Comparison of ENCODE assay signal across 1 cellular context in the genomic region with DNA sequence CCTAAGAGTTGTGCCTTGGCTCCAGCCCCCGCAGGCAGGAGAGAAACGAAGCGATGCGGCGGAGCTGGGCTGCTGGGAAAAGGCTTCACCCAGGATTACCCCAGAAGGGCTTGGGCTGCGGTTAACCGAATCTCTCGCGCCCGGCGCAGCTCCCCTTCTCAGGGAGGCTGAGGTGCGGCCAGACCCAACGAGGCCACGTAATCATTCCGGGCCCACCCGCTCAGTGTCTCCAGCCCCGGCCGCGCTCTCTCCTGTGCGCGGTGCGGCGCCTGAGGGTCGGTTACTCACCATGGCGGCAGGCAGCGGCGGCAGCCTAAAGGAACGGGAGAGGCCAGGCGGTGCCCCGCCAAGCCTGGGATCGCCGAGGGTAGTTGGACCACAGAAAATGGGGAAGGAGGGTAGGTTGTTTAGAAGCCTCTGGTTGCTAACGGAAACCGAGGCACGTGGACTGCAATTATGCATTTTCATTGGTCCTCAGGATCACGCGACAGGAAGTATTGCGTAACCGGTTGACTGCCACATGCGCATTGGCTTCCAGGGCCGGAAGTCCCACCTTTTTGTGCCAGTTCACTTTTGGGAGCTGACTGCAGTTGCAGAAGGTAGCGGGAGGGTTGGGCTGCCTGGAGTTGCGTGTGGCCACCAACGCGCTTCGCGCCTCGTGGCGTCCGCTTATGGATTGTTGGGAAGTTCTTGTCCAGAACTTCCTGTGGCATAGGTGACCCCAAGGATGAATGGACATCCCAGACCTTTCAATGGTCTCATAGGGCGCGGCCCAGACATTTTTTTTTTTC.
TF ChIP-seq lines count a peak whose summit lies in the region.

Gene LZTFL1, minus strand, starts transcription at position 419 of the 791 bp plus-strand sequence. Its CDS starts 128 bp downstream, at position 291.

TF ChIP-seq in HepG2, 621 proteins besides CTCF, POLR2A, EP300 and RAD21 (continued from another document and continues in another):
- TF ChIP-seq, protein P1, sequence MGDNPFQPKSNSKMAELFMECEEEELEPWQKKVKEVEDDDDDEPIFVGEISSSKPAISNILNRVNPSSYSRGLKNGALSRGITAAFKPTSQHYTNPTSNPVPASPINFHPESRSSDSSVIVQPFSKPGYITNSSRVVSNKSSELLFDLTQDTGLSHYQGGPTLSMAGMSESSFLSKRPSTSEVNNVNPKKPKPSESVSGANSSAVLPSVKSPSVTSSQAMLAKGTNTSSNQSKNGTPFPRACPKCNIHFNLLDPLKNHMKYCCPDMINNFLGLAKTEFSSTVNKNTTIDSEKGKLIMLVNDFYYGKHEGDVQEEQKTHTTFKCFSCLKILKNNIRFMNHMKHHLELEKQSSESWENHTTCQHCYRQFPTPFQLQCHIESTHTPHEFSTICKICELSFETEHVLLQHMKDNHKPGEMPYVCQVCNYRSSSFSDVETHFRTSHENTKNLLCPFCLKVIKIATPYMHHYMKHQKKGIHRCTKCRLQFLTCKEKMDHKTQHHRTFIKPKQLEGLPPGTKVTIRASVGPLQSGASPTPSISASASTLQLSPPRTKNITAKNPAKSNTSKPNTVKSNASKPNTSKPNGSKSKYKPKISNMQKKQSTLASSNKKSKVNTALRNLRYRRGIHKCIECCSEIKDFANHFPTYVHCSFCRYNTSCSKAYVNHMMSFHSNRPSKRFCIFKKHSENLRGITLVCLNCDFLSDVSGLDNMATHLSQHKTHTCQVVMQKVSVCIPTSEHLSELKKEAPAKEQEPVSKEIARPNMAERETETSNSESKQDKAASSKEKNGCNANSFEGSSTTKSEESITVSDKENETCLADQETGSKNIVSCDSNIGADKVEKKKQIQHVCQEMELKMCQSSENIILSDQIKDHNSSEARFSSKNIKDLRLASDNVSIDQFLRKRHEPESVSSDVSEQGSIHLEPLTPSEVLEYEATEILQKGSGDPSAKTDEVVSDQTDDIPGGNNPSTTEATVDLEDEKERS (CRISPR knock-in tag; IDR thresholded peaks at IDR 0.05): no peak
- TF ChIP-seq, protein P2, sequence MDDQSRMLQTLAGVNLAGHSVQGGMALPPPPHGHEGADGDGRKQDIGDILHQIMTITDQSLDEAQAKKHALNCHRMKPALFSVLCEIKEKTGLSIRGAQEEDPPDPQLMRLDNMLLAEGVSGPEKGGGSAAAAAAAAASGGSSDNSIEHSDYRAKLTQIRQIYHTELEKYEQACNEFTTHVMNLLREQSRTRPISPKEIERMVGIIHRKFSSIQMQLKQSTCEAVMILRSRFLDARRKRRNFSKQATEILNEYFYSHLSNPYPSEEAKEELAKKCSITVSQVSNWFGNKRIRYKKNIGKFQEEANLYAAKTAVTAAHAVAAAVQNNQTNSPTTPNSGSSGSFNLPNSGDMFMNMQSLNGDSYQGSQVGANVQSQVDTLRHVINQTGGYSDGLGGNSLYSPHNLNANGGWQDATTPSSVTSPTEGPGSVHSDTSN (CRISPR knock-in tag; IDR thresholded peaks at IDR 0.05; ENCODE audit: borderline replicate concordance): no peak
- TF ChIP-seq, protein P3, sequence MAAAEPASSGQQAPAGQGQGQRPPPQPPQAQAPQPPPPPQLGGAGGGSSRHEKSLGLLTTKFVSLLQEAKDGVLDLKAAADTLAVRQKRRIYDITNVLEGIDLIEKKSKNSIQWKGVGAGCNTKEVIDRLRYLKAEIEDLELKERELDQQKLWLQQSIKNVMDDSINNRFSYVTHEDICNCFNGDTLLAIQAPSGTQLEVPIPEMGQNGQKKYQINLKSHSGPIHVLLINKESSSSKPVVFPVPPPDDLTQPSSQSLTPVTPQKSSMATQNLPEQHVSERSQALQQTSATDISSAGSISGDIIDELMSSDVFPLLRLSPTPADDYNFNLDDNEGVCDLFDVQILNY (CRISPR knock-in tag; conservative IDR thresholded peaks at IDR 0.05): no peak
- TF ChIP-seq PHF21A (CRISPR knock-in tag; IDR thresholded peaks at IDR 0.05) (0 out of 2 replicates have a peak, but pooled peaks have one; percentile 30), ASH2L (IDR thresholded peaks at IDR 0.05; ENCODE audit: insufficient read length, low read depth, low read length) (peak; percentile 71), NR2C2 (CRISPR knock-in tag; IDR thresholded peaks at IDR 0.05; ENCODE audit: borderline replicate concordance) (peak; percentile 42; the same call in 1 of the 2 replicates), ZFP36L1 (CRISPR knock-in tag; IDR thresholded peaks at IDR 0.05) (no peak), ZSCAN9 (CRISPR knock-in tag; IDR thresholded peaks at IDR 0.05; ENCODE audit: borderline replicate concordance) (no peak), ZNF564 (CRISPR knock-in tag; IDR thresholded peaks at IDR 0.05) (peak; percentile 31; the same call in 1 of the 2 replicates), ZNF598 (CRISPR knock-in tag; IDR thresholded peaks at IDR 0.05; ENCODE audit: borderline replicate concordance) (peak; percentile 48; the same call in 1 of the 2 replicates), KLF6 (CRISPR knock-in tag; IDR thresholded peaks at IDR 0.05) (no peak), ZNF101 (CRISPR knock-in tag; IDR thresholded peaks at IDR 0.05; ENCODE audit: borderline replicate concordance, low read depth) (no peak), ZNF557 (CRISPR knock-in tag; IDR thresholded peaks at IDR 0.05) (no peak), ZNF282 (IDR thresholded peaks at IDR 0.05; ENCODE audit: partially characterized antibody) (no peak), KDM6A (CRISPR knock-in tag; IDR thresholded peaks at IDR 0.05; ENCODE audit: low read depth) (no peak), KDM5A (IDR thresholded peaks at IDR 0.05; ENCODE audit: borderline replicate concordance, low read length) (peak; percentile 75; the same call in 1 of the 2 replicates), KDM3A (CRISPR knock-in tag; IDR thresholded peaks at IDR 0.05; ENCODE audit: low read depth) (no peak; the same call in 1 of the 2 replicates), ZNF205 (CRISPR knock-in tag; IDR thresholded peaks at IDR 0.05) (peak; percentile 70; the same call in 1 of the 2 replicates), CEBPG (CRISPR knock-in tag; IDR thresholded peaks at IDR 0.05) (peak; percentile 98), MAX (IDR thresholded peaks at IDR 0.05) (peak; percentile 94), ZNF792 (CRISPR knock-in tag; IDR thresholded peaks at IDR 0.05) (peak; percentile 51; the same call in 1 of the 2 replicates), PREB (CRISPR knock-in tag; IDR thresholded peaks at IDR 0.05) (no peak), DR1 (CRISPR knock-in tag; IDR thresholded peaks at IDR 0.05) (peak; percentile 37; the same call in 1 of the 2 replicates), KLF11 (CRISPR knock-in tag; IDR thresholded peaks at IDR 0.05) (no peak), ZNF138 (CRISPR knock-in tag; IDR thresholded peaks at IDR 0.05; ENCODE audit: low read depth) (no peak), ZNF180 (CRISPR knock-in tag; IDR thresholded peaks at IDR 0.05; ENCODE audit: borderline replicate concordance, low read depth) (no peak), NCOA1 (CRISPR knock-in tag; IDR thresholded peaks at IDR 0.05) (0 out of 2 replicates have a peak, but pooled peaks have one; percentile 7), HNF1B (CRISPR knock-in tag; IDR thresholded peaks at IDR 0.05) (peak; percentile 55; the same call in 1 of the 2 replicates), SRF (IDR thresholded peaks at IDR 0.05; ENCODE audit: low read depth, low read length) (no peak), ZNF562 (CRISPR knock-in tag; IDR thresholded peaks at IDR 0.05; ENCODE audit: borderline replicate concordance) (no peak), MZF1 (CRISPR knock-in tag; IDR thresholded peaks at IDR 0.05; ENCODE audit: borderline replicate concordance) (no peak), YEATS2 (CRISPR knock-in tag; IDR thresholded peaks at IDR 0.05; ENCODE audit: borderline replicate concordance) (peak; percentile 84; the same call in 1 of the 2 replicates), SMAD1 (CRISPR knock-in tag; IDR thresholded peaks at IDR 0.05; ENCODE audit: borderline replicate concordance, low read depth) (no peak), HNF1A (IDR thresholded peaks at IDR 0.05; ENCODE audit: low read depth) (no peak), HNF1A (CRISPR knock-in tag; IDR thresholded peaks at IDR 0.05; ENCODE audit: borderline replicate concordance) (peak; percentile 67; the same call in 1 of the 2 replicates)
- TF ChIP-seq, protein P4, sequence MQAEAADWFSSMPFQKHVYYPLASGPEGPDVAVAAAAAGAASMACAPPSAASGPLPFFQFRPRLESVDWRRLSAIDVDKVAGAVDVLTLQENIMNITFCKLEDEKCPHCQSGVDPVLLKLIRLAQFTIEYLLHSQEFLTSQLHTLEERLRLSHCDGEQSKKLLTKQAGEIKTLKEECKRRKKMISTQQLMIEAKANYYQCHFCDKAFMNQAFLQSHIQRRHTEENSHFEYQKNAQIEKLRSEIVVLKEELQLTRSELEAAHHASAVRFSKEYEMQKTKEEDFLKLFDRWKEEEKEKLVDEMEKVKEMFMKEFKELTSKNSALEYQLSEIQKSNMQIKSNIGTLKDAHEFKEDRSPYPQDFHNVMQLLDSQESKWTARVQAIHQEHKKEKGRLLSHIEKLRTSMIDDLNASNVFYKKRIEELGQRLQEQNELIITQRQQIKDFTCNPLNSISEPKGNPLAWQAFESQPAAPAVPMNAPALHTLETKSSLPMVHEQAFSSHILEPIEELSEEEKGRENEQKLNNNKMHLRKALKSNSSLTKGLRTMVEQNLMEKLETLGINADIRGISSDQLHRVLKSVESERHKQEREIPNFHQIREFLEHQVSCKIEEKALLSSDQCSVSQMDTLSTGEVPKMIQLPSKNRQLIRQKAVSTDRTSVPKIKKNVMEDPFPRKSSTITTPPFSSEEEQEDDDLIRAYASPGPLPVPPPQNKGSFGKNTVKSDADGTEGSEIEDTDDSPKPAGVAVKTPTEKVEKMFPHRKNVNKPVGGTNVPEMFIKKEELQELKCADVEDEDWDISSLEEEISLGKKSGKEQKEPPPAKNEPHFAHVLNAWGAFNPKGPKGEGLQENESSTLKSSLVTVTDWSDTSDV (CRISPR knock-in tag; IDR thresholded peaks at IDR 0.05): no peak
